In the genomic region with DNA sequence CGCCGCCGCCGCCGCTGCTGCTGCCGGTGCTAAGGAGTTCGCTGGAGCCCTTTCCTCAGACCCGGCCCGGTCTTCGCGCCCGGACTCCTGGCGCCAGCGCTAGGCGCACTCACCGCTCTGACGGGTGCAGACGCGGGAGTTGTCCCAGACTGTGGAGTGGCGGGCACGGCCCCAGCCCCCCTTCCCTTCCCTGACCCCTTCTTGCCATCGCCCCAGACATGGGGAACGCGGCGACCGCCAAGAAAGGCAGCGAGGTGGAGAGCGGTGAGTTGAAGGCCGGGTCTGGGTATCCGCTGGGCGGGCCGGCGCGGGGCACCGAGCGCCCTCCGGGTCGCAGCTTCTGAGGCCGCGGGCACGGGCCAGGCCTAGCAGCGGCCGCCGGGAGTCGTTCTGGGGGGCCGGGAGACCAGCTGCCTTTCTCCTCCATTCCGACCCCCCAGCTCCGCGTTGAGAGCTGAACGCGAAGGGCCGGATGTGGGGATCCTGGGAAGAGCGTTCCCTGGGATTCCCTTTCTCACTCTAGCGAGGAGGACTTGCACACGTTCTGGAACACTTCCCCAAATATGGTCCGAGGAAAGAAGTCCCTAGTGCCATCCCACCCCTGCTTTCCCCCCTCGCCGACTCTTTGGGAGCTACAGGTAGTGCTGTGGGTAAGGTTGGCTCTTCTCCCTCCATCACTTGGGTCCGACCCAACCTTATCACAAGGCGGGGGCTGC, we compare ENCODE assay signal across 8 cellular contexts.
A peak's percentile ranks its signal among the peaks of the same experiment; 100 is the strongest.
DNase-seq lines count a peak whose midpoint lies in the region; ATAC-seq and TF ChIP-seq lines count a peak whose summit lies in the region.

No MANE protein-coding gene starts in this region.

- no peak for TF ChIP-seq CTCF in GM12864 (IDR thresholded peaks at IDR 0.05; ENCODE audit: low read depth, low read length, missing control alignments)
- TF ChIP-seq CTCF in retinal pigment epithelial cell (conservative IDR thresholded peaks at IDR 0.05; ENCODE audit: low read depth, low read length), result no peak

- peak; percentile 30 for ATAC-seq in HG02610 (IDR thresholded peaks at IDR 0.05; ENCODE audit: unreplicated experiment)

- peak; percentile 38 for DNase-seq in ACHN
- no peak for DNase-seq in GM12864 (ENCODE audit: low read depth)
- DNase-seq in NCI-H146 treated with DMSO at 0.1 percent for 48 hours (lab: John Stamatoyannopoulos, UW; ENCODE audit: unreplicated experiment), result peak; percentile 18
- DNase-seq in anterior cingulate cortex (lab: John Stamatoyannopoulos, UW), result peak in 37 of 58 donors; percentile 12 to 82 (median 57)
- no peak for DNase-seq in retinal pigment epithelial cell (ENCODE audit: low read depth)
- no peak for DNase-seq in dermis blood vessel endothelial cell

- H3K4me3 ChIP-seq in GM12864 (ENCODE audit: low read depth, low read length) (peak overlapping the region; percentile 95), iPS-11a (ENCODE audit: low read depth, low read length) (peak overlapping the region; percentile 84), retinal pigment epithelial cell (ENCODE audit: low read length) (peak overlapping the region; percentile 84)

- in situ Hi-C loops in ACHN (cut with HindIII; ENCODE audit: low pct_ligation_motif_present, low pct_unique_long_range_greater_than_20kb, low sequenced_read_pairs), result no loop called here

Comparison
In these comparisons a context has a peak if more than half of its experiments do, and no peak if none do; other contexts are left out.
1. DNase-seq: peak in ACHN (single experiment), NCI-H146 treated with DMSO at 0.1 percent for 48 hours (single experiment) and anterior cingulate cortex (37 of 58); none in GM12864 (single experiment), retinal pigment epithelial cell (single experiment) and dermis blood vessel endothelial cell (single experiment).
2. Peak in every context shown above with its lines, with median percentiles within 50 percentile points of each other: H3K4me3 ChIP-seq.